Comparison of ENCODE assay signal across 24 cellular contexts in the genomic region with DNA sequence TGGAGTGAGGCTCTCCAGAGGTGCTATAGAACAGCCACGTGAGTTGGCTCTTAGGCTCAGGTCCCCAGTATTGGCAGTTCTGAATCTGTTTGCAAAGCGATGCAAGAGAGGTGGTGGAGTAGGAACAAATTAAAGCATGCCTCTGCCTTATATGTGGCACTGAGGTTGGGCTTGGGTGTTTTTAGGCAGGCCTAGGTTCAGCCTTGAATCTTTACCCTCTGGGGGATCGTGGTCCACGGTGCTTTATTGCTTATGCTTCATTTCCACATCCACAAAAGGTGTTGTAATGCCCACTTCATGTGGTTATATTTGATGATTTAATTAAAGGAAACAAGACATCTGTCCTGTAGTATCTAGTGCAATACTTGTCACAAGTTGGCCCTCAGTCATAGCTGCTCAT. TPM values are rescaled to one million over a fixed set of nuclear protein-coding genes. Genes with fewer than 3 reads are reported as not detected.
A peak's percentile ranks its signal among the peaks of the same experiment; 100 is the strongest.
DNase-seq lines count a peak whose midpoint lies in the region; ATAC-seq and TF ChIP-seq lines count a peak whose summit lies in the region.
"Had no signal": no experiment of that assay in that cellular context is flagged by ENCODE, and none has a peak within 500 bp of the region (broad histone marks: within the 10 kb centered on the region; RNA-seq: fewer than 3 reads in every experiment).

No MANE protein-coding gene starts in this region.

- H3K79me2 ChIP-seq in Karpas-422 (ENCODE audit: low read length): no peaks in the 10 kb centered on the region

- no peak overlapping the region for H3K4me3 Mint-ChIP-seq in stimulated activated naive CD8-positive, alpha-beta T cell treated with anti-CD3 and anti-CD28 coated beads, Interleukin-15, amount 100 ng/mL, for 72 hours
- H3K4me3 Mint-ChIP-seq: CD14-positive monocyte; CD4-positive, alpha-beta memory T cell; CD4-positive, CD25-positive, alpha-beta regulatory T cell; CD8-positive, alpha-beta memory T cell had no signal

- H3K9ac ChIP-seq in Karpas-422 (ENCODE audit: low read length) (peak overlapping the region; percentile 38), colonic mucosa (ENCODE audit: low read depth in 2 of 2, low read length in 2 of 2) (no peak overlapping the region)
- H3K9ac ChIP-seq: BLaER1 had no signal

- no peak overlapping the region for H3K27ac ChIP-seq in HEK293 (ENCODE audit: extremely low read depth, low read depth, low read length)
- H3K27ac ChIP-seq in Karpas-422 (ENCODE audit: low read length): peak overlapping the region; percentile 85
- no peak overlapping the region for H3K27ac ChIP-seq in body of pancreas
- H3K27ac ChIP-seq in colonic mucosa: no peak overlapping the region
- H3K27ac ChIP-seq: BLaER1 had no signal

- H3K9me3 ChIP-seq in HEK293 (ENCODE audit: control insufficient read depth, insufficient read depth, low read depth, low read length) (no peaks in the 10 kb centered on the region), Karpas-422 (ENCODE audit: low read length) (no peaks in the 10 kb centered on the region), body of pancreas (no peaks in the 10 kb centered on the region), colonic mucosa (no peaks in the 10 kb centered on the region)
- H3K9me3 ChIP-seq: BE2C, BLaER1 had no signal

- H3K36me3 ChIP-seq in HEK293 (ENCODE audit: control insufficient read depth in 2 of 2, insufficient read depth in 1 of 2, low read length in 2 of 2): peaks cover 0 to 29% of the 10 kb centered on the region in 2 experiments; a peak in 1 of 3 replicates
- H3K36me3 ChIP-seq in Karpas-422 (ENCODE audit: insufficient read depth, low read length): no peaks in the 10 kb centered on the region
- H3K36me3 ChIP-seq in body of pancreas (replicated peaks in 1 of 2; ENCODE audit: insufficient read depth in 1 of 2, low read depth in 2 of 2): peaks cover 0 to 10% of the 10 kb centered on the region in 2 donors
- no peaks in the 10 kb centered on the region for H3K36me3 ChIP-seq in colonic mucosa
- H3K36me3 ChIP-seq: BE2C had no signal

- peak; percentile 39 for ATAC-seq in stimulated activated naive CD8-positive, alpha-beta T cell treated with anti-CD3 and anti-CD28 coated beads, Interleukin-15, amount 100 ng/mL, for 72 hours
- no peak for ATAC-seq in stimulated activated naive CD8-positive, alpha-beta T cell treated with anti-CD3 and anti-CD28 coated beads, Interleukin-15, Interleukin-2, amounts not matched to agents 100 U/mL and 50 U/mL, for 24 hours
- ATAC-seq in body of pancreas: no peak

- TF ChIP-seq CTCF in HEK293 (tag by site-specific recombination; IDR thresholded peaks at IDR 0.05): no peak
- TF ChIP-seq CTCF in body of pancreas (IDR thresholded peaks at IDR 0.05): no peak
- TF ChIP-seq CTCF in colonic mucosa (IDR thresholded peaks at IDR 0.05): no peak

- H3K9me2 ChIP-seq in Karpas-422 (replicated peaks; ENCODE audit: insufficient read depth, low read length): no peaks in the 10 kb centered on the region

- intact Hi-C loops in body of pancreas (cut with DNase I) (no loop called here), colonic mucosa (cut with DNase I) (no loop called here)

- H3K27me3 ChIP-seq in Karpas-422 (ENCODE audit: low read length) (no peaks in the 10 kb centered on the region), body of pancreas (no peaks in the 10 kb centered on the region), colonic mucosa (no peaks in the 10 kb centered on the region)
- H3K27me3 ChIP-seq: BE2C, BLaER1 had no signal

- no peak overlapping the region for H3K27ac Mint-ChIP-seq in stimulated activated naive CD8-positive, alpha-beta T cell treated with anti-CD3 and anti-CD28 coated beads, Interleukin-15, amount 100 ng/mL, for 72 hours

- no peaks in the 10 kb centered on the region for H4K20me1 ChIP-seq in Karpas-422 (ENCODE audit: insufficient read depth, low read depth, low read length)
- H4K20me1 ChIP-seq: BLaER1 had no signal

- H3K4me2 ChIP-seq in Karpas-422 (ENCODE audit: low read depth, low read length, poor library complexity, severe bottlenecking): peak overlapping the region; percentile 67
- H3K4me2 ChIP-seq: BLaER1 had no signal

- H2AFZ ChIP-seq in Karpas-422 (ENCODE audit: low read length): peak overlapping the region; percentile 31; the same call in 1 of the 2 replicates

- H3K4me1 Mint-ChIP-seq in stimulated activated naive CD8-positive, alpha-beta T cell treated with anti-CD3 and anti-CD28 coated beads, Interleukin-15, amount 100 ng/mL, for 72 hours: no peaks in the 10 kb centered on the region
- H3K4me1 Mint-ChIP-seq: CD14-positive monocyte; CD4-positive, alpha-beta memory T cell; CD4-positive, CD25-positive, alpha-beta regulatory T cell; CD8-positive, alpha-beta memory T cell had no signal

- no peaks in the 10 kb centered on the region; the same call in 1 of the 2 replicates for H3K4me1 ChIP-seq in HEK293 (ENCODE audit: control insufficient read depth, insufficient read depth, low read length)
- peaks cover 51% of the 10 kb centered on the region for H3K4me1 ChIP-seq in Karpas-422 (ENCODE audit: low read length)
- no peaks in the 10 kb centered on the region for H3K4me1 ChIP-seq in body of pancreas
- H3K4me1 ChIP-seq in colonic mucosa: no peaks in the 10 kb centered on the region
- H3K4me1 ChIP-seq: BE2C had no signal

- WGBS in body of pancreas, 2 donors: 88 to 91% methylated on average over 4 of the region's 4 CpGs

- no peak for DNase-seq in stimulated activated naive CD8-positive, alpha-beta T cell treated with anti-CD3 and anti-CD28 coated beads, Interleukin-15, amount 100 ng/mL, for 72 hours
- DNase-seq in stimulated activated naive CD8-positive, alpha-beta T cell treated with anti-CD3 and anti-CD28 coated beads, Interleukin-15, Interleukin-2, amounts not matched to agents 100 U/mL and 50 U/mL, for 24 hours: no peak
- DNase-seq in Karpas-422: peak; percentile 54
- DNase-seq in NCI-H69 (lab: John Stamatoyannopoulos, UW): peak; percentile 19
- DNase-seq in NK-92 treated with Interleukin-12 subunit alpha and Interleukin-12 subunit beta, amount 100 ng/mL, for 24 hours (lab: John Stamatoyannopoulos, UW): no peak
- DNase-seq in body of pancreas: no peak
- DNase-seq in colonic mucosa: no peak
- DNase-seq: 8988T; ACHN; BE2C; C1 segment of cervical spinal cord; CD4-positive, alpha-beta memory T cell; CD4-positive, CD25-positive, alpha-beta regulatory T cell; CD8-positive, alpha-beta memory T cell; COR-L47; DMS 273 treated with DMSO at 0.1 percent for 48 hours; DMS153; DMS53; DMS79; GF-D8 had no signal

- no peaks in the 10 kb centered on the region for H3K9me3 Mint-ChIP-seq in stimulated activated naive CD8-positive, alpha-beta T cell treated with anti-CD3 and anti-CD28 coated beads, Interleukin-15, amount 100 ng/mL, for 72 hours
- H3K9me3 Mint-ChIP-seq: CD4-positive, alpha-beta memory T cell; CD4-positive, CD25-positive, alpha-beta regulatory T cell; CD8-positive, alpha-beta memory T cell had no signal

- POLR2A ChIA-PET in HEK293 (lab: Yijun Ruan, JAX): no interaction called here

- H3K4me3 ChIP-seq in HEK293 (ENCODE audit: low read depth, low read length): no peak overlapping the region
- peak overlapping the region; percentile 33; the same call in 1 of the 2 replicates for H3K4me3 ChIP-seq in Karpas-422 (ENCODE audit: low read length)
- no peak overlapping the region for H3K4me3 ChIP-seq in body of pancreas
- no peak overlapping the region for H3K4me3 ChIP-seq in colonic mucosa
- H3K4me3 ChIP-seq: BLaER1 had no signal

- no peaks in the 10 kb centered on the region for H3K27me3 Mint-ChIP-seq in stimulated activated naive CD8-positive, alpha-beta T cell treated with anti-CD3 and anti-CD28 coated beads, Interleukin-15, amount 100 ng/mL, for 72 hours
- H3K27me3 Mint-ChIP-seq: CD4-positive, alpha-beta memory T cell; CD4-positive, CD25-positive, alpha-beta regulatory T cell; CD8-positive, alpha-beta memory T cell had no signal

- CTCF ChIA-PET in HEK293 (lab: Yijun Ruan, JAX): interaction anchor here (0.6 to 1.2 kb wide), 2 partner anchors 10 to 22 kb away, joined by 3 to 5 read pairs; no protein-coding TSS in a partner anchor

- no peak for TF ChIP-seq POLR2A in body of pancreas (IDR thresholded peaks at IDR 0.05)

TF ChIP-seq in HEK293, 187 proteins besides CTCF, POLR2A, EP300 and RAD21:
- TF ChIP-seq, protein P1, sequence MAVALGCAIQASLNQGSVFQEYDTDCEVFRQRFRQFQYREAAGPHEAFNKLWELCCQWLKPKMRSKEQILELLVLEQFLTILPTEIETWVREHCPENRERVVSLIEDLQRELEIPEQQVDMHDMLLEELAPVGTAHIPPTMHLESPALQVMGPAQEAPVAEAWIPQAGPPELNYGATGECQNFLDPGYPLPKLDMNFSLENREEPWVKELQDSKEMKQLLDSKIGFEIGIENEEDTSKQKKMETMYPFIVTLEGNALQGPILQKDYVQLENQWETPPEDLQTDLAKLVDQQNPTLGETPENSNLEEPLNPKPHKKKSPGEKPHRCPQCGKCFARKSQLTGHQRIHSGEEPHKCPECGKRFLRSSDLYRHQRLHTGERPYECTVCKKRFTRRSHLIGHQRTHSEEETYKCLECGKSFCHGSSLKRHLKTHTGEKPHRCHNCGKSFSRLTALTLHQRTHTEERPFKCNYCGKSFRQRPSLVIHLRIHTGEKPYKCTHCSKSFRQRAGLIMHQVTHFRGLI (tag by site-specific recombination; IDR thresholded peaks at IDR 0.05): peak; percentile 71
- no peak for TF ChIP-seq GLIS1 (tag by site-specific recombination; IDR thresholded peaks at IDR 0.05)

RNA-seq across cellular contexts. Expression of a gene that starts 56.2 kb away (rescaled TPM):
- 38.0 and 90.7 TPM in 2 replicates for total RNA-seq in Karpas-422 (2014; rRNA removed; shearing (Covaris generic); ENCODE audit: low replicate concordance)
- under 1 TPM in 1 of 2 donors, not detected in 1; 0.26 TPM for total RNA-seq in body of pancreas
- 1 to 10 TPM in 1 of 2 donors, under 1 TPM in 1; 0.30 to 1.4 TPM for total RNA-seq in colonic mucosa
- total RNA-seq: A673; CD4-positive, CD25-positive, alpha-beta regulatory T cell had no signal

Comparison
In these comparisons a context has a peak if more than half of its experiments do, and no peak if none do; other contexts are left out.
1. DNase-seq: peak in Karpas-422 (single experiment) and NCI-H69 (single experiment); none in stimulated activated naive CD8-positive, alpha-beta T cell treated with anti-CD3 and anti-CD28 coated beads, Interleukin-15, amount 100 ng/mL, for 72 hours (0 of 2), stimulated activated naive CD8-positive, alpha-beta T cell treated with anti-CD3 and anti-CD28 coated beads, Interleukin-15, Interleukin-2, amounts not matched to agents 100 U/mL and 50 U/mL, for 24 hours (single experiment), NK-92 treated with Interleukin-12 subunit alpha and Interleukin-12 subunit beta, amount 100 ng/mL, for 24 hours (single experiment), body of pancreas (0 of 4) and colonic mucosa (single experiment).
2. RNA of a gene that starts 56.2 kb away (total RNA-seq): 38.0 to 90.7 TPM in Karpas-422; 0.30 to 1.4 TPM in colonic mucosa and 0.26 TPM in body of pancreas; every median in the first group is over 10 times any median in the second.